26 cellular contexts compared by ENCODE assay signal in genomic region chr15:23546158-23546557, GRCh38. TPM values are rescaled to one million over a fixed set of nuclear protein-coding genes. Genes with fewer than 3 reads are reported as not detected.
"Had no signal": no experiment of that assay in that cellular context is flagged by ENCODE, and none has a peak within 500 bp of the region (broad histone marks: within the 10 kb centered on the region; RNA-seq: fewer than 3 reads in every experiment).

No MANE protein-coding gene starts in this region.

- H3K4me1 ChIP-seq: esophagus squamous epithelium, gastrocnemius medialis, heart right ventricle, left lung, lower lobe of right lung had no signal

- H3K27me3 ChIP-seq: esophagus squamous epithelium, gastrocnemius medialis, heart right ventricle, left lung had no signal

- FAIRE-seq: endometrium, islet of Langerhans, keratinocyte had no signal

- H3K9me3 ChIP-seq: esophagus squamous epithelium, gastrocnemius medialis, heart right ventricle, left lung, lower lobe of right lung, mucosa of descending colon had no signal

- DNase-seq: cortex of kidney; effector CD8-positive, alpha-beta T cell; effector memory CD8-positive, alpha-beta T cell; endodermal cell; erythroblast; esophagus squamous epithelium; foreskin fibroblast; foreskin melanocyte; gastrocnemius medialis; glutamatergic neuron; head of caudate nucleus; heart right ventricle; hippocampal formation; left cardiac atrium; left lung; left ventricle myocardium superior; lower lobe of right lung; mesenchymal stem cell; mucosa of descending colon; naive B cell had no signal

- H3K27ac ChIP-seq: epithelial cell of prostate, esophagus squamous epithelium, gastrocnemius medialis, heart right ventricle, left lung, lower lobe of right lung had no signal

- H3K4me3 ChIP-seq: esophagus squamous epithelium, gastrocnemius medialis, heart right ventricle, left lung, lower lobe of right lung, mucosa of descending colon had no signal

- H3K36me3 ChIP-seq: esophagus squamous epithelium, gastrocnemius medialis, heart right ventricle, left lung, lower lobe of right lung had no signal

RNA-seq across cellular contexts. Expression of gene MKRN3, which starts 19.3 kb away (rescaled TPM):
- total RNA-seq: dermis microvascular lymphatic vessel endothelial cell, endodermal cell, mesenteric fat pad had no signal
- polyA plus RNA-seq: keratinocyte had no signal
